13 cellular contexts compared by ENCODE assay signal in the genomic region with DNA sequence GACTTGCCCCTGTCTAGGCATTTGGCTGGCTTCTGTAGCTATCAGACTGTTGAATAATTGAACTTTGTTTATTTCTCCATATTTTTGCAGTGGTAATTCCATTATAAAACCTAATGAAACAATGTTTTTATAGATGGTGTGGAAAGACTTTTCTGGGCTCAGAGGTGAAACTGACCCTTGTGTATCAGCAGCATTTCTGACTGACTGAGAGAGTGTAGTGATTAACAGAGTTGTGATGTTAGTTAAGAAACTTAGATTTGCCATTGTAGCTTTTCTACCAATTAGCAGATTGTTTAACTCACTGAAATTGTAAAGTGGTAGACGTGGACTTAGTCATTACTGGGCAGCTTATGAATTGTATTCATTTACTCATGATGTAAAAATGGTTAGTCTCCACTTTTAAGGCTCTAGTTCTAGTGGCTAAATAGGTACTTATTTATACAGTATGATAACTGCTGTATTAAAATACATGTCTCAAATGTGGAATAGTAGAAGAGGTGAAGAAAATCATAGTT. TPM values are rescaled to one million over a fixed set of nuclear protein-coding genes. Genes with fewer than 3 reads are reported as not detected.
DNase-seq lines count a peak whose midpoint lies in the region; ATAC-seq and TF ChIP-seq lines count a peak whose summit lies in the region.
"Had no signal": no experiment of that assay in that cellular context is flagged by ENCODE, and none has a peak within 500 bp of the region (broad histone marks: within the 10 kb centered on the region; RNA-seq: fewer than 3 reads in every experiment).

A gene with protein sequence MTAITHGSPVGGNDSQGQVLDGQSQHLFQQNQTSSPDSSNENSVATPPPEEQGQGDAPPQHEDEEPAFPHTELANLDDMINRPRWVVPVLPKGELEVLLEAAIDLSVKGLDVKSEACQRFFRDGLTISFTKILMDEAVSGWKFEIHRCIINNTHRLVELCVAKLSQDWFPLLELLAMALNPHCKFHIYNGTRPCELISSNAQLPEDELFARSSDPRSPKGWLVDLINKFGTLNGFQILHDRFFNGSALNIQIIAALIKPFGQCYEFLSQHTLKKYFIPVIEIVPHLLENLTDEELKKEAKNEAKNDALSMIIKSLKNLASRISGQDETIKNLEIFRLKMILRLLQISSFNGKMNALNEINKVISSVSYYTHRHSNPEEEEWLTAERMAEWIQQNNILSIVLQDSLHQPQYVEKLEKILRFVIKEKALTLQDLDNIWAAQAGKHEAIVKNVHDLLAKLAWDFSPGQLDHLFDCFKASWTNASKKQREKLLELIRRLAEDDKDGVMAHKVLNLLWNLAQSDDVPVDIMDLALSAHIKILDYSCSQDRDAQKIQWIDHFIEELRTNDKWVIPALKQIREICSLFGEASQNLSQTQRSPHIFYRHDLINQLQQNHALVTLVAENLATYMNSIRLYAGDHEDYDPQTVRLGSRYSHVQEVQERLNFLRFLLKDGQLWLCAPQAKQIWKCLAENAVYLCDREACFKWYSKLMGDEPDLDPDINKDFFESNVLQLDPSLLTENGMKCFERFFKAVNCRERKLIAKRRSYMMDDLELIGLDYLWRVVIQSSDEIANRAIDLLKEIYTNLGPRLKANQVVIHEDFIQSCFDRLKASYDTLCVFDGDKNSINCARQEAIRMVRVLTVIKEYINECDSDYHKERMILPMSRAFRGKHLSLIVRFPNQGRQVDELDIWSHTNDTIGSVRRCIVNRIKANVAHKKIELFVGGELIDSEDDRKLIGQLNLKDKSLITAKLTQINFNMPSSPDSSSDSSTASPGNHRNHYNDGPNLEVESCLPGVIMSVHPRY (N-terminal part only) (plus strand): TSS at position 51 of the 515 bp plus-strand sequence. CDS start 8,217 bp downstream, outside the sequence.

- H3K4me1 ChIP-seq in lower lobe of right lung, result no peaks in the 10 kb centered on the region
- H3K4me1 ChIP-seq: gastroesophageal sphincter had no signal

- H3K4me1 Mint-ChIP-seq in CD4-positive, alpha-beta T cell (ENCODE audit: low read depth), result peaks cover 16% of the 10 kb centered on the region
- peaks cover 11% of the 10 kb centered on the region for H3K4me1 Mint-ChIP-seq in activated CD4-positive, alpha-beta memory T cell treated with anti-CD3 and anti-CD28 coated beads for 36 hours (ENCODE audit: low read depth)
- H3K4me1 Mint-ChIP-seq in osteocyte (ENCODE audit: unreplicated experiment), result no peaks in the 10 kb centered on the region
- H3K4me1 Mint-ChIP-seq: IgD-negative memory B cell had no signal

- CTCF ChIA-PET in CD4-positive, alpha-beta T cell (lab: Charles Lee), result no interaction called here
- CTCF ChIA-PET in activated CD4-positive, alpha-beta memory T cell treated with anti-CD3 and anti-CD28 coated beads for 36 hours (lab: Charles Lee), result no interaction called here

- H3K4me3 ChIP-seq in lower lobe of right lung, result no peak within 1 kb of the TSS
- H3K4me3 ChIP-seq: gastroesophageal sphincter had no signal

- H3K27ac Mint-ChIP-seq in CD4-positive, alpha-beta T cell, result no peak within 1 kb of the TSS
- no peak within 1 kb of the TSS for H3K27ac Mint-ChIP-seq in activated CD4-positive, alpha-beta memory T cell treated with anti-CD3 and anti-CD28 coated beads for 36 hours
- no peak within 1 kb of the TSS for H3K27ac Mint-ChIP-seq in osteocyte (ENCODE audit: unreplicated experiment)
- H3K27ac Mint-ChIP-seq: IgD-negative memory B cell had no signal

- TF ChIP-seq CTCF in CD4-positive, alpha-beta T cell (IDR thresholded peaks at IDR 0.05), result no peak
- TF ChIP-seq CTCF in lower lobe of right lung (IDR thresholded peaks at IDR 0.05) (no peak), osteocyte (IDR thresholded peaks at IDR 0.05) (no peak)

- no peak within 1 kb of the TSS for H3K27ac ChIP-seq in CD4-positive, alpha-beta T cell (ENCODE audit: low read depth, low read length)
- H3K27ac ChIP-seq in lower lobe of right lung, result no peak within 1 kb of the TSS
- H3K27ac ChIP-seq: gastroesophageal sphincter had no signal

- H3K9me3 Mint-ChIP-seq in CD4-positive, alpha-beta T cell, result no peaks in the 10 kb centered on the region
- peaks cover 32% of the 10 kb centered on the region for H3K9me3 Mint-ChIP-seq in activated CD4-positive, alpha-beta memory T cell treated with anti-CD3 and anti-CD28 coated beads for 36 hours
- no peaks in the 10 kb centered on the region for H3K9me3 Mint-ChIP-seq in osteocyte (ENCODE audit: unreplicated experiment)
- H3K9me3 Mint-ChIP-seq: IgD-negative memory B cell had no signal

- POLR2A ChIA-PET in CD4-positive, alpha-beta T cell (lab: Charles Lee), result no interaction called here
- POLR2A ChIA-PET in activated CD4-positive, alpha-beta memory T cell treated with anti-CD3 and anti-CD28 coated beads for 36 hours (lab: Charles Lee), result no interaction called here

- H3K27me3 ChIP-seq in CD4-positive, alpha-beta T cell (ENCODE audit: control insufficient read depth, insufficient read depth, low read length), result no peaks in the 10 kb centered on the region
- no peaks in the 10 kb centered on the region for H3K27me3 ChIP-seq in lower lobe of right lung (ENCODE audit: low read depth)
- H3K27me3 ChIP-seq: gastroesophageal sphincter had no signal

- no peaks in the 10 kb centered on the region for H3K27me3 Mint-ChIP-seq in CD4-positive, alpha-beta T cell
- H3K27me3 Mint-ChIP-seq in activated CD4-positive, alpha-beta memory T cell treated with anti-CD3 and anti-CD28 coated beads for 36 hours, result no peaks in the 10 kb centered on the region
- H3K27me3 Mint-ChIP-seq in osteocyte (ENCODE audit: unreplicated experiment), result no peaks in the 10 kb centered on the region
- H3K27me3 Mint-ChIP-seq: IgD-negative memory B cell had no signal

- ATAC-seq in CD4-positive, alpha-beta T cell (ENCODE audit: poor library complexity), result no peak
- no peak for ATAC-seq in lower lobe of right lung
- ATAC-seq: gastroesophageal sphincter had no signal

- H3K36me3 ChIP-seq in lower lobe of right lung, result no peaks in the 10 kb centered on the region

- peaks cover 7% of the 10 kb centered on the region for H3K9me3 ChIP-seq in CD4-positive, alpha-beta T cell (ENCODE audit: control insufficient read depth, low read length)
- H3K9me3 ChIP-seq in lower lobe of right lung, result peaks cover 10% of the 10 kb centered on the region
- H3K9me3 ChIP-seq: gastroesophageal sphincter had no signal

- H3K36me3 Mint-ChIP-seq in CD4-positive, alpha-beta T cell (ENCODE audit: low read depth), result peaks cover 88% of the 10 kb centered on the region
- H3K36me3 Mint-ChIP-seq in activated CD4-positive, alpha-beta memory T cell treated with anti-CD3 and anti-CD28 coated beads for 36 hours, result peaks cover 60% of the 10 kb centered on the region
- H3K36me3 Mint-ChIP-seq in osteocyte (ENCODE audit: unreplicated experiment), result no peaks in the 10 kb centered on the region
- H3K36me3 Mint-ChIP-seq: IgD-negative memory B cell had no signal

- DNase-seq in A172 (ENCODE audit: low spot score), result no peak
- DNase-seq in CD4-positive, alpha-beta T cell, result no peak
- DNase-seq in activated CD4-positive, alpha-beta memory T cell treated with anti-CD3 and anti-CD28 coated beads for 36 hours, result no peak
- DNase-seq in lower lobe of right lung, result no peak
- no peak for DNase-seq in NCI-H1105 (lab: John Stamatoyannopoulos, UW)
- DNase-seq in osteocyte (ENCODE audit: extremely low spot score, unreplicated experiment), result no peak
- no peak for DNase-seq in COR-L47 (lab: John Stamatoyannopoulos, UW)
- DNase-seq: NCI-H1092 treated with DMSO at 0.1 percent for 48 hours; NCI-H345; stimulated activated CD4-positive, alpha-beta T cell treated with anti-CD3 and anti-CD28 coated beads, Interleukin-2, amount 100 ng/mL, for 48 hours had no signal

- H3K4me3 Mint-ChIP-seq in CD4-positive, alpha-beta T cell, result no peak within 1 kb of the TSS
- no peak within 1 kb of the TSS for H3K4me3 Mint-ChIP-seq in activated CD4-positive, alpha-beta memory T cell treated with anti-CD3 and anti-CD28 coated beads for 36 hours
- no peak within 1 kb of the TSS for H3K4me3 Mint-ChIP-seq in osteocyte (ENCODE audit: unreplicated experiment)
- H3K4me3 Mint-ChIP-seq: IgD-negative memory B cell had no signal

- intact Hi-C loops in CD4-positive, alpha-beta T cell (cut with DNase I, micrococcal nuclease), result no loop called here
- intact Hi-C loops in activated CD4-positive, alpha-beta memory T cell treated with anti-CD3 and anti-CD28 coated beads for 36 hours (cut with micrococcal nuclease), result no loop called here
- intact Hi-C loops in lower lobe of right lung (cut with DNase I), result no loop called here

RNA-seq across cellular contexts. Expression of the gene that starts here (rescaled TPM):
- total RNA-seq in A172 (2014; rRNA removed; shearing (Covaris generic)), result 15.0 and 18.0 TPM in 2 replicates
- 10 to 100 TPM; 32.1 to 37.1 TPM for total RNA-seq in CD4-positive, alpha-beta T cell
- 10 to 100 TPM; 16.2 to 16.6 TPM for total RNA-seq in activated CD4-positive, alpha-beta memory T cell treated with anti-CD3 and anti-CD28 coated beads for 36 hours
- 17.7 TPM for total RNA-seq in lower lobe of right lung
- not detected in 2 replicates for total RNA-seq in osteocyte
- total RNA-seq: ureter had no signal
